In the genomic region with DNA sequence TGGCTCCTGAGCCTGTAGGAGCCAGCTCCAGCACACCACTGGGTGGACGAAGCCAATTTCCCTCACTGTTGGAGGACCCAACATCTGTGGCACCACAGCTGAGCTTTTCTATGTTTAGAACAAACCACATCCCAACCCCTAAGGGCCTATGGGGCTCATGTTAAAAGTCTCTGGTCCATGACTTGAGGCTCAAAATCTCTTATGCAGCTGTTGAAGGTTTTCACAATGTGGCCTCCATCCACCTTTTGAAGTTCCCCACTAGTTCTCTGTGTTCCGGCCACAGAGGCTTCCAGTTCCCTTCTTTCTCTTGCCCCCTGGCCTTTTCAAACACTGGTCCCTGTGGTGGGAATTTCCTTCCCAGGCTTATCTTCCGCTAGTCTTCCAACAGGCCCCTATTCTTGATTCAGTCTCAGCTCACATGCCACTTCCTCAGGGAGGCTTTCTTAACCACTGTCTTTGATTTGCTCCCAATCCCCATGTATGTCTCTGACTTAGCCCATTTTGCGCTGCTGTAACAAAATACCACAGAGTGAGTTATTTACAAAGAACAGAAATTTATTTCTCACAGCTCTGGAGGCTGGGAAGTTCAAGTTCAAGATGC, we compare ENCODE assay signal across 2 cellular contexts.
TF ChIP-seq lines count a peak whose summit lies in the region.

No MANE protein-coding gene starts in this region.

TF ChIP-seq in HCT116, 20 proteins besides CTCF, POLR2A, EP300 and RAD21:
- TF ChIP-seq, protein P1, sequence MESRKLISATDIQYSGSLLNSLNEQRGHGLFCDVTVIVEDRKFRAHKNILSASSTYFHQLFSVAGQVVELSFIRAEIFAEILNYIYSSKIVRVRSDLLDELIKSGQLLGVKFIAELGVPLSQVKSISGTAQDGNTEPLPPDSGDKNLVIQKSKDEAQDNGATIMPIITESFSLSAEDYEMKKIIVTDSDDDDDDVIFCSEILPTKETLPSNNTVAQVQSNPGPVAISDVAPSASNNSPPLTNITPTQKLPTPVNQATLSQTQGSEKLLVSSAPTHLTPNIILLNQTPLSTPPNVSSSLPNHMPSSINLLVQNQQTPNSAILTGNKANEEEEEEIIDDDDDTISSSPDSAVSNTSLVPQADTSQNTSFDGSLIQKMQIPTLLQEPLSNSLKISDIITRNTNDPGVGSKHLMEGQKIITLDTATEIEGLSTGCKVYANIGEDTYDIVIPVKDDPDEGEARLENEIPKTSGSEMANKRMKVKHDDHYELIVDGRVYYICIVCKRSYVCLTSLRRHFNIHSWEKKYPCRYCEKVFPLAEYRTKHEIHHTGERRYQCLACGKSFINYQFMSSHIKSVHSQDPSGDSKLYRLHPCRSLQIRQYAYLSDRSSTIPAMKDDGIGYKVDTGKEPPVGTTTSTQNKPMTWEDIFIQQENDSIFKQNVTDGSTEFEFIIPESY (IDR thresholded peaks at IDR 0.05; ENCODE audit: extremely low read depth, insufficient replicate concordance, low read length) = no peak
- no peak for TF ChIP-seq SP1 (IDR thresholded peaks at IDR 0.05; ENCODE audit: low read depth)
- TF ChIP-seq EZH2phosphoT487 (IDR thresholded peaks at IDR 0.05; ENCODE audit: borderline replicate concordance) = no peak
- TF ChIP-seq ZNF274 (IDR thresholded peaks at IDR 0.05; ENCODE audit: low read depth, low read length) = no peak
- no peak for TF ChIP-seq POLR2AphosphoS5 (IDR thresholded peaks at IDR 0.05; ENCODE audit: low read depth, low read length)
- no peak for TF ChIP-seq ZFX (IDR thresholded peaks at IDR 0.05)
- no peak for TF ChIP-seq EGR1 (IDR thresholded peaks at IDR 0.05; ENCODE audit: low read depth)
- no peak for TF ChIP-seq SRF (IDR thresholded peaks at IDR 0.05; ENCODE audit: low read depth)
- no peak for TF ChIP-seq CEBPB (IDR thresholded peaks at IDR 0.05; ENCODE audit: low read depth)
- TF ChIP-seq SIN3A (IDR thresholded peaks at IDR 0.05; ENCODE audit: low read depth) = no peak
- no peak for TF ChIP-seq TCF7L2 (IDR thresholded peaks at IDR 0.05; ENCODE audit: borderline replicate concordance, extremely low read depth, insufficient read depth, insufficient read length)
- TF ChIP-seq REST (IDR thresholded peaks at IDR 0.05; ENCODE audit: low read depth) = no peak
- no peak for TF ChIP-seq CBX3 (IDR thresholded peaks at IDR 0.05; ENCODE audit: low read depth)
- no peak for TF ChIP-seq EZH2 (IDR thresholded peaks at IDR 0.05)
- no peak for TF ChIP-seq FOSL1 (IDR thresholded peaks at IDR 0.05; ENCODE audit: low read depth)
- TF ChIP-seq ELF1 (IDR thresholded peaks at IDR 0.05; ENCODE audit: borderline replicate concordance, low read depth) = no peak
- TF ChIP-seq, protein P2, sequence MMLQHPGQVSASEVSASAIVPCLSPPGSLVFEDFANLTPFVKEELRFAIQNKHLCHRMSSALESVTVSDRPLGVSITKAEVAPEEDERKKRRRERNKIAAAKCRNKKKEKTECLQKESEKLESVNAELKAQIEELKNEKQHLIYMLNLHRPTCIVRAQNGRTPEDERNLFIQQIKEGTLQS (IDR thresholded peaks at IDR 0.05) = no peak
- no peak for TF ChIP-seq MAX (IDR thresholded peaks at IDR 0.05)
- no peak for TF ChIP-seq JUND (IDR thresholded peaks at IDR 0.05)

TF ChIP-seq in HepG2, 621 proteins besides CTCF, POLR2A, EP300 and RAD21:
- TF ChIP-seq TBX2 (CRISPR knock-in tag; IDR thresholded peaks at IDR 0.05; ENCODE audit: borderline replicate concordance) = no peak
- 0 out of 2 replicates have a peak, but pooled peaks have one; percentile 33 for TF ChIP-seq ZNF431 (CRISPR knock-in tag; IDR thresholded peaks at IDR 0.05; ENCODE audit: borderline replicate concordance, low read depth)
- TF ChIP-seq, protein P3, sequence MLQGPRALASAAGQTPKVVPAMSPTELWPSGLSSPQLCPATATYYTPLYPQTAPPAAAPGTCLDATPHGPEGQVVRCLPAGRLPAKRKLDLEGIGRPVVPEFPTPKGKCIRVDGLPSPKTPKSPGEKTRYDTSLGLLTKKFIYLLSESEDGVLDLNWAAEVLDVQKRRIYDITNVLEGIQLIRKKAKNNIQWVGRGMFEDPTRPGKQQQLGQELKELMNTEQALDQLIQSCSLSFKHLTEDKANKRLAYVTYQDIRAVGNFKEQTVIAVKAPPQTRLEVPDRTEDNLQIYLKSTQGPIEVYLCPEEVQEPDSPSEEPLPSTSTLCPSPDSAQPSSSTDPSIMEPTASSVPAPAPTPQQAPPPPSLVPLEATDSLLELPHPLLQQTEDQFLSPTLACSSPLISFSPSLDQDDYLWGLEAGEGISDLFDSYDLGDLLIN (CRISPR knock-in tag; IDR thresholded peaks at IDR 0.05; ENCODE audit: borderline replicate concordance) = no peak
- TF ChIP-seq ATF6 (CRISPR knock-in tag; conservative IDR thresholded peaks at IDR 0.05) = no peak
- TF ChIP-seq IKZF4 (CRISPR knock-in tag; IDR thresholded peaks at IDR 0.05; ENCODE audit: borderline replicate concordance, low read depth, not compliant biosample characterization) = no peak
TF ChIP-seq in HepG2: peak in this region for 1.
